8 cellular contexts compared by ENCODE assay signal in the genomic region with DNA sequence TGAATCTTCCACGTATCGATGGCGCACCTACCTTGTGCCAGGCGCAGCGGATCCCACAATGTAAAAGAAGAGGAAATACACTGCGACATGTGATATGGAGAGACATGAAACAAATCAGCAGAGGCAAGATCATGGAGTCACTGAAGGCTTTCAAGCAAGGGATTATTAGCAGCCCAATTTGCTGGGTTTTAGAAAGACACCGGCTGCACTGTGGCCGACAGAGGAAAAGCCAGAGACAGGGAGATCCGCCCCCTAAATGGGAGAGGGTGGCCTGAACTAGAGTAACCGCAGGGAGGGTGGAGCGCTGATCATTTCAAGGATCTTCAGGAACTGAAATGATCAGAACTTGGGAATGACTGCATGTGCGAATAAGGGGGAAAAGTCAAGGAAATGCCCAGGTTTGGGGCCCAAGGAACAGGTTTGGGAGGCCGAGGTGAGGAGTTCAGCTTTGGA.
DNase-seq lines count a peak whose midpoint lies in the region; ATAC-seq and TF ChIP-seq lines count a peak whose summit lies in the region.

No MANE protein-coding gene starts in this region.

- H3K9me3 Mint-ChIP-seq in effector memory CD8-positive, alpha-beta T cell, result no peaks in the 10 kb centered on the region

- H3K9me2 ChIP-seq in DOHH2 (replicated peaks; ENCODE audit: control insufficient read depth, low read length), result no peaks in the 10 kb centered on the region

- H3K4me2 ChIP-seq in DOHH2 (ENCODE audit: low read length), result peak overlapping the region; percentile 96

- peak overlapping the region; percentile 82 to 87 for H3K27ac Mint-ChIP-seq in effector memory CD8-positive, alpha-beta T cell

- no peaks in the 10 kb centered on the region for H3K27me3 Mint-ChIP-seq in effector memory CD8-positive, alpha-beta T cell

- peaks cover 23% of the 10 kb centered on the region for H3K4me1 ChIP-seq in DOHH2 (ENCODE audit: control insufficient read depth, low read length)
- peaks cover 23 to 24% of the 10 kb centered on the region in 2 experiments for H3K4me1 ChIP-seq in neutrophil (ENCODE audit: control insufficient read depth in 1 of 2, insufficient read depth in 1 of 2, low read depth in 1 of 2, low read length in 1 of 2)

- DNase-seq in NCI-H69 (lab: John Stamatoyannopoulos, UW), result peak; percentile 61
- no peak for DNase-seq in effector memory CD8-positive, alpha-beta T cell
- no peak for DNase-seq in stimulated activated CD4-positive, alpha-beta T cell treated with anti-CD3 and anti-CD28 coated beads, Interleukin-12 subunit alpha, Interleukin-12 subunit beta, amount 100 ng/mL, for 4 hours

- 0 out of 2 replicates have a peak overlapping the region, but pooled peaks have one; percentile 61 for H3K27ac ChIP-seq in DOHH2 (ENCODE audit: low read depth, low read length)
- H3K27ac ChIP-seq in neutrophil, result peak overlapping the region; percentile 75

- peak overlapping the region; percentile 87 to 98 for H3K4me3 Mint-ChIP-seq in effector memory CD8-positive, alpha-beta T cell

- peaks cover 36 to 45% of the 10 kb centered on the region in 2 donors for H3K4me1 Mint-ChIP-seq in effector memory CD8-positive, alpha-beta T cell (ENCODE audit: low read depth in 2 of 2)

- peaks cover 36% of the 10 kb centered on the region for H3K36me3 ChIP-seq in DOHH2 (ENCODE audit: control insufficient read depth, low read length)
- H3K36me3 ChIP-seq in neutrophil, result peaks cover 37% of the 10 kb centered on the region

- H3K27me3 ChIP-seq in DOHH2 (ENCODE audit: control insufficient read depth, low read length) (no peaks in the 10 kb centered on the region), neutrophil (no peaks in the 10 kb centered on the region)

- peaks cover 36% of the 10 kb centered on the region for H3K79me2 ChIP-seq in DOHH2 (ENCODE audit: control insufficient read depth, low read length)

- TF ChIP-seq CTCF in DOHH2 (IDR thresholded peaks at IDR 0.05; ENCODE audit: low read depth, low read length, poor library complexity, severe bottlenecking) (no peak), neutrophil (IDR thresholded peaks at IDR 0.05) (no peak)

- no peaks in the 10 kb centered on the region for H3K9me3 ChIP-seq in DOHH2 (ENCODE audit: control insufficient read depth, insufficient read depth, low read length)
- no peaks in the 10 kb centered on the region for H3K9me3 ChIP-seq in neutrophil

- H4K20me1 ChIP-seq in DOHH2 (ENCODE audit: control insufficient read depth, insufficient read depth, low read depth, low read length), result peaks cover 8% of the 10 kb centered on the region; the same call in 1 of the 2 replicates

- peaks cover 10% of the 10 kb centered on the region; the same call in 1 of the 2 replicates for H3F3A ChIP-seq in DOHH2 (ENCODE audit: control insufficient read depth, insufficient read depth)

- H3K36me3 Mint-ChIP-seq in effector memory CD8-positive, alpha-beta T cell (ENCODE audit: insufficient read depth), result peaks cover 47% of the 10 kb centered on the region

- ATAC-seq in effector memory CD8-positive, alpha-beta T cell (replicated peaks), result no peak
- ATAC-seq in HG03095 (IDR thresholded peaks at IDR 0.05; ENCODE audit: unreplicated experiment) (no peak), HG03135 (IDR thresholded peaks at IDR 0.05; ENCODE audit: unreplicated experiment) (no peak), HG02798 (IDR thresholded peaks at IDR 0.05; ENCODE audit: poor library complexity, unreplicated experiment) (no peak)

- H3K4me3 ChIP-seq in DOHH2 (ENCODE audit: low read length), result peak overlapping the region; percentile 90
- H3K4me3 ChIP-seq in neutrophil (ENCODE audit: low read depth in 1 of 2, low read length in 1 of 2), result peak overlapping the region; percentile 76 to 82
